ENCODE assay signal across 1 cellular context in genomic region chrX:2401590-2402360, GRCh38.
TF ChIP-seq lines count a peak whose summit lies in the region.

No MANE protein-coding gene starts in this region.

TF ChIP-seq in HepG2, 621 proteins besides CTCF, POLR2A, EP300 and RAD21 (continued from another document and continues in another):
- TF ChIP-seq REST (IDR thresholded peaks at IDR 0.05; ENCODE audit: borderline replicate concordance in 1 of 2, low read depth in 1 of 2, low read length in 2 of 2): 0 out of 4 replicates have a peak, but pooled peaks of 1 of the 2 experiments have one; percentile 28
- peak; percentile 76 for TF ChIP-seq HMG20A (CRISPR knock-in tag; IDR thresholded peaks at IDR 0.05; ENCODE audit: borderline replicate concordance)
- no peak; the same call in 1 of the 2 replicates for TF ChIP-seq CBX5 (CRISPR knock-in tag; IDR thresholded peaks at IDR 0.05; ENCODE audit: borderline replicate concordance)
- TF ChIP-seq NR3C1 (CRISPR knock-in tag; IDR thresholded peaks at IDR 0.05): no peak
- TF ChIP-seq HOXA7 (CRISPR knock-in tag; IDR thresholded peaks at IDR 0.05): no peak
- TF ChIP-seq SMC3 (IDR thresholded peaks at IDR 0.05; ENCODE audit: low read length): no peak
- no peak for TF ChIP-seq ZNF749 (CRISPR knock-in tag; IDR thresholded peaks at IDR 0.05; ENCODE audit: borderline replicate concordance)
- TF ChIP-seq ZNF570 (CRISPR knock-in tag; IDR thresholded peaks at IDR 0.05; ENCODE audit: borderline replicate concordance): no peak
- TF ChIP-seq KDM3A (CRISPR knock-in tag; IDR thresholded peaks at IDR 0.05; ENCODE audit: low read depth): no peak
- no peak for TF ChIP-seq ARID4A (CRISPR knock-in tag; IDR thresholded peaks at IDR 0.05; ENCODE audit: borderline replicate concordance)
- no peak for TF ChIP-seq ZNF556 (CRISPR knock-in tag; IDR thresholded peaks at IDR 0.05; ENCODE audit: borderline replicate concordance)
- no peak for TF ChIP-seq KLF16 (CRISPR knock-in tag; IDR thresholded peaks at IDR 0.05)
- TF ChIP-seq ZNF772 (CRISPR knock-in tag; IDR thresholded peaks at IDR 0.05): peak; percentile 36; the same call in 1 of the 2 replicates
- peak; percentile 55; the same call in 1 of the 2 replicates for TF ChIP-seq TBX3 (IDR thresholded peaks at IDR 0.05; ENCODE audit: borderline replicate concordance)
- peak; percentile 61; the same call in 1 of the 2 replicates for TF ChIP-seq PHF21A (CRISPR knock-in tag; IDR thresholded peaks at IDR 0.05)
- peak; percentile 33; the same call in 1 of the 2 replicates for TF ChIP-seq ZBTB38 (CRISPR knock-in tag; IDR thresholded peaks at IDR 0.05)
- no peak for TF ChIP-seq ZC3H4 (CRISPR knock-in tag; IDR thresholded peaks at IDR 0.05; ENCODE audit: borderline replicate concordance)
- 0 out of 2 replicates have a peak, but pooled peaks have one; percentile 44 for TF ChIP-seq ZNF598 (CRISPR knock-in tag; IDR thresholded peaks at IDR 0.05; ENCODE audit: borderline replicate concordance)
- peak; percentile 64; the same call in 1 of the 2 replicates for TF ChIP-seq SOX5 (CRISPR knock-in tag; IDR thresholded peaks at IDR 0.05; ENCODE audit: borderline replicate concordance)
- TF ChIP-seq ZNF879 (CRISPR knock-in tag; IDR thresholded peaks at IDR 0.05): no peak
- TF ChIP-seq ZNF543 (CRISPR knock-in tag; IDR thresholded peaks at IDR 0.05): no peak
- no peak for TF ChIP-seq ZBTB21 (CRISPR knock-in tag; IDR thresholded peaks at IDR 0.05)
- no peak for TF ChIP-seq ZNF460 (CRISPR knock-in tag; IDR thresholded peaks at IDR 0.05; ENCODE audit: borderline replicate concordance)
- peak; percentile 25; the same call in 1 of the 2 replicates for TF ChIP-seq MAX (IDR thresholded peaks at IDR 0.05)
- TF ChIP-seq ZBTB1 (CRISPR knock-in tag; IDR thresholded peaks at IDR 0.05; ENCODE audit: borderline replicate concordance): no peak
- no peak for TF ChIP-seq ZNF367 (CRISPR knock-in tag; IDR thresholded peaks at IDR 0.05; ENCODE audit: borderline replicate concordance)
- no peak; the same call in 1 of the 2 replicates for TF ChIP-seq MEIS2 (CRISPR knock-in tag; IDR thresholded peaks at IDR 0.05)
- TF ChIP-seq ZBTB40 (IDR thresholded peaks at IDR 0.05): no peak
- TF ChIP-seq ZBTB40 (CRISPR knock-in tag; IDR thresholded peaks at IDR 0.05): no peak
- no peak for TF ChIP-seq RFXAP (CRISPR knock-in tag; IDR thresholded peaks at IDR 0.05; ENCODE audit: borderline replicate concordance)
- TF ChIP-seq REPIN1 (CRISPR knock-in tag; IDR thresholded peaks at IDR 0.05; ENCODE audit: borderline replicate concordance, low read depth): no peak
- TF ChIP-seq ZNF354B (CRISPR knock-in tag; IDR thresholded peaks at IDR 0.05): no peak
- TF ChIP-seq ETS1 (CRISPR knock-in tag; IDR thresholded peaks at IDR 0.05): no peak
- TF ChIP-seq TGIF2 (CRISPR knock-in tag; IDR thresholded peaks at IDR 0.05): no peak
- TF ChIP-seq HDAC2 (CRISPR knock-in tag; IDR thresholded peaks at IDR 0.05): no peak
- 0 out of 2 replicates have a peak, but pooled peaks have one; percentile 9 for TF ChIP-seq ZNF777 (CRISPR knock-in tag; IDR thresholded peaks at IDR 0.05)
